Comparison of ENCODE assay signal across 8 cellular contexts in the genomic region with DNA sequence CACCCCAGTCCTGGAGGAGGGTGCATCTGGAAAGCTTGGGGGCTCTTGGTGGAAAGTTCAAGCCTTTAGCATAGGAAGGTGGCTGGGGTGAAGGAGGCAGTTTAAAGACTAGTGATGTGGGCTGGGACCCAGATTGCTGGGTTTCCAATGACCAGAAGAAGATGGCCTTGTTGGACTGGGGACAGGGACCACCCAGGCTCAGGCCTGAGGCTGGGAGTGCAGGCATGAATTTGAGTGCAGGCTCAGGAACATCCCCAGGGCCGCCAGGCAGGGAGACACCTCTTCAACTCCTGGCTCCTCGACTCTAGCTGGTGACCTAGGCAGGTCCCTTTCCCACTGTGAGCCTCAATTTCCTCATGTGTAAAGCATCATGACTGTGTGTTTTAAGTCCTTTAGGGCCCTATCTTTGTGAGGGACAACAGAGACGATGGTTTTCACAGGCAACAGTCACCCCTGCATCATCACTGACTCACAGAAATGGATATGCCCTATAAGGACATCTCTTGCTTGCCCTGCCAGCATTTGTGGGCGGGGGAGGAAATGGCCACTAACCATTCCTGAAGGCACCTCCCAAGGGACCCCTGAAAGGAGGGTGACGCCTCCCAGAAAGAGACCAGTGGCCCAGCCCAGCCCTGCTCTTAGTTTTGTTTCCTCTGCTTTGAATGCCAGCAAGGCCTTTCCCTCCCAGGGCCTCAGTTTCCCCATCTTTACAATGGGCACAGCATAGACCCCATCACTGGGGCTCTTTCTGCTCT. TPM values are rescaled to one million over a fixed set of nuclear protein-coding genes. Genes with fewer than 3 reads are reported as not detected.
DNase-seq lines count a peak whose midpoint lies in the region; ATAC-seq, FAIRE-seq and TF ChIP-seq lines count a peak whose summit lies in the region.

No MANE protein-coding gene starts in this region.

- H3K9me3 ChIP-seq in GM12878 (replicated peaks; ENCODE audit: control insufficient read depth, insufficient read depth, low read length), result no peaks in the 10 kb centered on the region
- H3K9me3 ChIP-seq in mesenchymal stem cell (ENCODE audit: control insufficient read depth, low read length), result no peaks in the 10 kb centered on the region

- H2AK5ac ChIP-seq in mesenchymal stem cell (ENCODE audit: low read length, severe bottlenecking), result no peak overlapping the region

- H3K4me1 ChIP-seq in GM12878 (ENCODE audit: control insufficient read depth, insufficient read depth, low read length) (peaks cover 52% of the 10 kb centered on the region), mesenchymal stem cell (ENCODE audit: control insufficient read depth, insufficient read depth, low read depth, low read length) (peaks cover 5% of the 10 kb centered on the region)

- no peak overlapping the region for H2BK5ac ChIP-seq in mesenchymal stem cell (ENCODE audit: low read depth, low read length, poor library complexity, severe bottlenecking)

- peak overlapping the region; percentile 7 to 87 for H3K4ac ChIP-seq in mesenchymal stem cell (ENCODE audit: low read depth in 1 of 2, low read length in 2 of 2)

- peak overlapping the region in 1 of 2 experiments; percentile 53 for H3K14ac ChIP-seq in mesenchymal stem cell (ENCODE audit: low read length in 2 of 2)

- TF ChIP-seq CTCF in GM20000 (IDR thresholded peaks at IDR 0.05; ENCODE audit: extremely low read depth, missing control alignments) (no peak), GM12878 (IDR thresholded peaks at IDR 0.05 in 2 of 3, conservative IDR thresholded peaks at IDR 0.05 in 1 of 3; ENCODE audit: control insufficient read depth in 2 of 3, extremely low read depth in 1 of 3, insufficient read depth in 1 of 3, low read depth in 3 of 3, low read length in 3 of 3) (no peak)

- TF ChIP-seq POLR2A in GM12878 (IDR thresholded peaks at IDR 0.05; ENCODE audit: low read depth, low read length), result no peak; the same call in 1 of the 2 replicates

- no peaks in the 10 kb centered on the region for H4K20me1 ChIP-seq in GM12878 (ENCODE audit: control insufficient read depth, insufficient read depth)

- H2BK15ac ChIP-seq in mesenchymal stem cell (ENCODE audit: low read depth, poor library complexity, severe bottlenecking), result peak overlapping the region; percentile 60

- H3K9ac ChIP-seq in GM12878 (ENCODE audit: control insufficient read depth, insufficient read depth, low read length), result peak overlapping the region; percentile 74
- H3K9ac ChIP-seq in mesenchymal stem cell (ENCODE audit: low read length), result peak overlapping the region; percentile 74

- intact Hi-C loops in GM12878 (cut with micrococcal nuclease; ENCODE audit: unreplicated experiment), result loop anchor here (2.0 to 5.0 kb wide), 2 partner anchors 14 to 42 kb away; no protein-coding TSS in a partner anchor

- H3K79me1 ChIP-seq in mesenchymal stem cell (replicated peaks; ENCODE audit: low read length, poor library complexity, severe bottlenecking), result peaks cover 4% of the 10 kb centered on the region

- H4K8ac ChIP-seq in mesenchymal stem cell (ENCODE audit: low read length), result peak overlapping the region; percentile 91

- FAIRE-seq in GM12878 (lab: Jason Lieb, UNC), result no peak

- POLR2A ChIA-PET in GM12878 (lab: Charles Lee), result interaction anchor here (1.0 to 10.0 kb wide), 6 partner anchors 9 to 88 kb away, joined by 3 to 216 read pairs (median 18); partner anchors contain the start of gene NLRC5

- no peak for TF ChIP-seq RAD21 in GM12878 (IDR thresholded peaks at IDR 0.05; ENCODE audit: insufficient read depth, low read depth, low read length)

- ATAC-seq in GM12878, result peak; percentile 80
- no peak for ATAC-seq in GM18517 (IDR thresholded peaks at IDR 0.05; ENCODE audit: unreplicated experiment)
- no peak for ATAC-seq in GM19351 (IDR thresholded peaks at IDR 0.05; ENCODE audit: unreplicated experiment)

- peaks cover 0 to 3% of the 10 kb centered on the region in 2 experiments; a peak in 2 of 4 replicates for H3K36me3 ChIP-seq in GM12878 (ENCODE audit: control insufficient read depth in 2 of 2, insufficient read depth in 2 of 2, low read length in 1 of 2)
- H3K36me3 ChIP-seq in mesenchymal stem cell (ENCODE audit: control insufficient read depth in 1 of 2, insufficient read depth in 2 of 2, low read depth in 1 of 2, low read length in 2 of 2), result peaks cover 4 to 50% of the 10 kb centered on the region in 2 experiments

- CTCF ChIA-PET in GM12878 (lab: Yijun Ruan, JAX), result interaction anchor here (1.2 to 2.4 kb wide), 7 partner anchors 10 to 45 kb away, joined by 5 to 19 read pairs (median 9); no protein-coding TSS in a partner anchor

- no peak for TF ChIP-seq EP300 in GM12878 (IDR thresholded peaks at IDR 0.05; ENCODE audit: borderline replicate concordance in 1 of 2, control insufficient read depth in 1 of 2, low read depth in 2 of 2, low read length in 2 of 2)

- DNase-seq in AG08395 (ENCODE audit: low spot score) (peak; percentile 94), GM20000 (ENCODE audit: low spot score) (peak; percentile 52), NCI-H460 (ENCODE audit: extremely low read depth, low read depth) (peak; percentile 90), GM12878 (ENCODE audit: low read depth, low spot score) (peak; percentile 87), mesenchymal stem cell (peak; percentile 93), caudate nucleus (lab: John Stamatoyannopoulos, UW) (no peak)

- H3K4me2 ChIP-seq in GM12878 (ENCODE audit: control insufficient read depth, insufficient read depth), result peak overlapping the region; percentile 80
- H3K4me2 ChIP-seq in mesenchymal stem cell (ENCODE audit: low read length, poor library complexity, severe bottlenecking), result no peak overlapping the region

- peak overlapping the region; percentile 73 for H4K91ac ChIP-seq in mesenchymal stem cell (ENCODE audit: low read length)

- no peak overlapping the region for H2AFZ ChIP-seq in GM12878 (ENCODE audit: control insufficient read depth, low read depth, low read length)
- H2AFZ ChIP-seq in mesenchymal stem cell (ENCODE audit: low read depth, low read length), result no peak overlapping the region

- no peak overlapping the region for H3K23ac ChIP-seq in mesenchymal stem cell (ENCODE audit: low read length in 2 of 2)

- peak overlapping the region; percentile 88 to 93 for H3K18ac ChIP-seq in mesenchymal stem cell (ENCODE audit: low read depth in 1 of 2, low read length in 2 of 2)

- peaks cover 78% of the 10 kb centered on the region for H3K79me2 ChIP-seq in GM12878 (ENCODE audit: control insufficient read depth, insufficient read depth, low read length)

- peak overlapping the region in 1 of 2 experiments; percentile 96 for H2BK12ac ChIP-seq in mesenchymal stem cell (ENCODE audit: low read length in 2 of 2)

- peak overlapping the region; percentile 21 for H2BK120ac ChIP-seq in mesenchymal stem cell (ENCODE audit: low read depth, low read length)

- 1% methylated on average over 5 of the region's 5 CpGs for WGBS in GM12878 (ENCODE audit: insufficient coverage, insufficient replicate concordance, low lambda C conversion rate, missing lambda C conversion rate)
- 12% methylated on average over 3 of the region's 5 CpGs for WGBS in mesenchymal stem cell

- in situ Hi-C loops in GM12878 (cut with MboI), result no loop called here

- SMC1A ChIA-PET in GM12878 (lab: Charles Lee; ENCODE audit: uncharacterized antibody, unreplicated experiment), result interaction anchor here (0.7 to 20.8 kb wide), 8 partner anchors 9 to 46 kb away, joined by 3 to 604 read pairs (median 8); partner anchors contain the start of genes CETP and NLRC5

- BruUV-seq in GM12878 (replicated peaks; lab: Mats Ljungman, UMichigan), result TSS peak; percentile 98

- H3K27me3 ChIP-seq in GM12878 (replicated peaks in 1 of 2; ENCODE audit: control insufficient read depth in 2 of 2, insufficient read depth in 2 of 2, low read length in 1 of 2), result no peaks in the 10 kb centered on the region
- no peaks in the 10 kb centered on the region for H3K27me3 ChIP-seq in mesenchymal stem cell (ENCODE audit: control insufficient read depth in 1 of 2, insufficient read depth in 1 of 2, low read length in 2 of 2)

- peak overlapping the region; percentile 20; the same call in 1 of the 2 replicates for H3K4me3 ChIP-seq in GM12878
- H3K4me3 ChIP-seq in mesenchymal stem cell (ENCODE audit: insufficient read depth in 1 of 2, low read depth in 1 of 2, low read length in 2 of 2), result no peak overlapping the region

- RAD21 ChIA-PET in GM12878 (lab: Charles Lee; ENCODE audit: unreplicated experiment), result interaction anchor here (0.9 to 22.0 kb wide), 7 partner anchors 11 to 166 kb away, joined by 3 to 473 read pairs (median 13); partner anchors contain the start of genes CPNE2 and NLRC5

- H3K27ac ChIP-seq in GM12878 (ENCODE audit: control insufficient read depth, insufficient read depth) (peak overlapping the region; percentile 93), mesenchymal stem cell (ENCODE audit: low read length, poor library complexity, severe bottlenecking) (peak overlapping the region; percentile 7), caudate nucleus (ENCODE audit: low read depth, low read length) (no peak overlapping the region)

RNA-seq across cellular contexts. Expression of gene NLRC5, which starts 11.1 kb away (rescaled TPM):
- 9.8 and 11.1 TPM in 2 replicates for total RNA-seq in NCI-H460 (2014; rRNA removed; shearing (Covaris generic))
- 26.0 and 50.4 TPM in 2 replicates for polyA plus RNA-seq in NCI-H460 (2014; cell fraction: nucleus; rRNA removed)
- 626 and 671 TPM in 2 replicates for total RNA-seq in GM12878 (2013; cell fraction: nucleolus; rRNA removed)
- 60.3 and 65.3 TPM in 2 replicates for total RNA-seq in GM12878 (2014; rRNA removed)
- 49.2 and 54.3 TPM in 2 replicates for total RNA-seq in GM12878 (2014; rRNA removed; fragmentation: Illumina TruSeq; extraction: Trizol)
- 86.2 and 105 TPM in 2 replicates for total RNA-seq in GM12878 (2021)
- 26.2 TPM for polyA plus RNA-seq in GM12878 (2011; ENCODE audit: low read depth)
- polyA plus RNA-seq in GM12878 (2011; rRNA removed), result 62.1 and 88.8 TPM in 2 replicates
- polyA plus RNA-seq in GM12878 (2011; cell fraction: cytosol; rRNA removed), result 73.8 and 102 TPM in 2 replicates
- polyA plus RNA-seq in GM12878 (2011; cell fraction: nucleus; rRNA removed), result 528 TPM in 2 replicates
- polyA plus RNA-seq in GM12878 (2012), result 39.6 and 49.1 TPM in 2 replicates
- polyA plus RNA-seq in GM12878 (2014; fragmentation: Illumina TruSeq; extraction: Trizol), result 51.5 and 73.0 TPM in 2 replicates
- polyA plus RNA-seq in GM12878 (2014; fragmentation: Nextera tagmentation; extraction: Ambion mirVana), result 10 to 100 TPM; 13.1 to 14.2 TPM
- 83.8 and 84.2 TPM in 2 replicates for polyA plus RNA-seq in GM12878 (2014; rRNA removed)
- 10 to 100 TPM; 43.7 to 49.1 TPM for polyA plus RNA-seq in GM12878 (2016; fragmentation: Nextera tagmentation; extraction: Ambion mirVana)
- polyA minus RNA-seq in GM12878 (2011; rRNA and poly(A)+ RNA removed), result 197 and 272 TPM in 2 replicates
- polyA minus RNA-seq in GM12878 (2011; cell fraction: cytosol; rRNA and poly(A)+ RNA removed), result 42.9 and 54.2 TPM in 2 replicates
- 281 and 428 TPM in 2 replicates for polyA minus RNA-seq in GM12878 (2011; cell fraction: nucleus; rRNA and poly(A)+ RNA removed)
- 10.4 TPM for polyA plus RNA-seq in mesenchymal stem cell (2013, experiment 1 of 2)
- 10.5 TPM for polyA plus RNA-seq in mesenchymal stem cell (2013, experiment 2 of 2)

RNA-seq across cellular contexts. Expression of gene CETP, which starts 38.7 kb away (rescaled TPM):
- total RNA-seq in NCI-H460 (2014; rRNA removed; shearing (Covaris generic)), result 0.07 TPM in 1 of 2 replicates, not detected in the other
- polyA plus RNA-seq in NCI-H460 (2014; cell fraction: nucleus; rRNA removed), result not detected in 2 replicates
- 2.0 and 2.9 TPM in 2 replicates for total RNA-seq in GM12878 (2013; cell fraction: nucleolus; rRNA removed)
- total RNA-seq in GM12878 (2014; rRNA removed), result 1.9 and 2.3 TPM in 2 replicates
- 1.2 and 1.3 TPM in 2 replicates for total RNA-seq in GM12878 (2014; rRNA removed; fragmentation: Illumina TruSeq; extraction: Trizol)
- 0.77 and 1.4 TPM in 2 replicates for total RNA-seq in GM12878 (2021)
- polyA plus RNA-seq in GM12878 (2011; ENCODE audit: low read depth), result 0.92 TPM
- 4.5 and 6.4 TPM in 2 replicates for polyA plus RNA-seq in GM12878 (2011; rRNA removed)
- polyA plus RNA-seq in GM12878 (2011; cell fraction: cytosol; rRNA removed), result 4.8 and 5.3 TPM in 2 replicates
- polyA plus RNA-seq in GM12878 (2011; cell fraction: nucleus; rRNA removed), result 2.6 and 3.7 TPM in 2 replicates
- 1.2 and 2.1 TPM in 2 replicates for polyA plus RNA-seq in GM12878 (2012)
- 0.90 and 1.2 TPM in 2 replicates for polyA plus RNA-seq in GM12878 (2014; fragmentation: Illumina TruSeq; extraction: Trizol)
- 1 to 10 TPM; 2.4 to 2.9 TPM for polyA plus RNA-seq in GM12878 (2014; fragmentation: Nextera tagmentation; extraction: Ambion mirVana)
- 1.4 and 1.5 TPM in 2 replicates for polyA plus RNA-seq in GM12878 (2014; rRNA removed)
- 1 to 10 TPM; 2.3 to 2.9 TPM for polyA plus RNA-seq in GM12878 (2016; fragmentation: Nextera tagmentation; extraction: Ambion mirVana)
- 3.1 and 3.4 TPM in 2 replicates for polyA minus RNA-seq in GM12878 (2011; rRNA and poly(A)+ RNA removed)
- polyA minus RNA-seq in GM12878 (2011; cell fraction: cytosol; rRNA and poly(A)+ RNA removed), result 0.94 and 1.3 TPM in 2 replicates
- 0.85 and 0.96 TPM in 2 replicates for polyA minus RNA-seq in GM12878 (2011; cell fraction: nucleus; rRNA and poly(A)+ RNA removed)
- polyA plus RNA-seq in mesenchymal stem cell (2013, experiment 1 of 2), result not detected
- 0.03 TPM for polyA plus RNA-seq in mesenchymal stem cell (2013, experiment 2 of 2)

Comparison
In these comparisons a context has a peak if more than half of its experiments do, and no peak if none do; other contexts are left out.
1. DNase-seq: peak in AG08395 (single experiment), GM20000 (single experiment), NCI-H460 (single experiment), GM12878 (single experiment) and mesenchymal stem cell (single experiment); none in caudate nucleus (0 of 61).